In genomic region chr6:95091823-95092436, GRCh38 we compare ENCODE assay signal across 8 cellular contexts.
DNase-seq lines count a peak whose midpoint lies in the region; ATAC-seq and TF ChIP-seq lines count a peak whose summit lies in the region.

No MANE protein-coding gene starts in this region.

- WGBS in right cardiac atrium = 54% methylated on average over 5 of the region's 5 CpGs

- DNase-seq in Right ventricle myocardium superior (no peak), right cardiac atrium (no peak), NCI-H1092 (lab: John Stamatoyannopoulos, UW) (peak; percentile 3), SK-N-DZ (ENCODE audit: low spot score) (peak; percentile 59), foreskin keratinocyte (peak in 1 of 2 donors; percentile 64), smooth muscle cell of the brain vasculature (ENCODE audit: low read depth, low spot score) (peak; percentile 36)
- DNase-seq in activated CD4-positive, alpha-beta T cell treated with anti-CD3 and anti-CD28 coated beads, Interleukin-2, amount 50 U/mL, for 48 hours = no peak

- H3K27ac ChIP-seq in right cardiac atrium (ENCODE audit: low read length) (no peak overlapping the region), foreskin keratinocyte (no peak overlapping the region)

- ATAC-seq in Right ventricle myocardium superior (ENCODE audit: poor library complexity) = peak; percentile 70
- ATAC-seq in right cardiac atrium = no peak
- ATAC-seq in HG02678 (IDR thresholded peaks at IDR 0.05; ENCODE audit: unreplicated experiment) = peak; percentile 86
- peak; percentile 46 for ATAC-seq in foreskin keratinocyte

- intact Hi-C loops in Right ventricle myocardium superior (cut with DNase I) = no loop called here
- intact Hi-C loops in right cardiac atrium (cut with DNase I) = no loop called here

- H3K4me1 ChIP-seq in right cardiac atrium (ENCODE audit: control insufficient read depth, insufficient read depth, low read length) = no peaks in the 10 kb centered on the region
- peaks cover 41% of the 10 kb centered on the region for H3K4me1 ChIP-seq in foreskin keratinocyte

- H3K27me3 ChIP-seq in right cardiac atrium (ENCODE audit: control insufficient read depth, insufficient read depth) (no peaks in the 10 kb centered on the region), foreskin keratinocyte (no peaks in the 10 kb centered on the region)

- no peaks in the 10 kb centered on the region for H3K9me3 ChIP-seq in right cardiac atrium (ENCODE audit: control insufficient read depth, low read length)

- no peak overlapping the region for H3K4me3 ChIP-seq in right cardiac atrium (ENCODE audit: low read length)

- peak; percentile 81 for TF ChIP-seq CTCF in foreskin keratinocyte (conservative IDR thresholded peaks at IDR 0.05)

Comparison
In these comparisons a context has a peak if more than half of its experiments do, and no peak if none do; other contexts are left out.
1. ATAC-seq: peak in Right ventricle myocardium superior (single experiment), HG02678 (single experiment) and foreskin keratinocyte (single experiment); none in right cardiac atrium (0 of 2).
2. DNase-seq: peak in NCI-H1092 (single experiment), SK-N-DZ (single experiment) and smooth muscle cell of the brain vasculature (single experiment); none in Right ventricle myocardium superior (single experiment), right cardiac atrium (0 of 3) and activated CD4-positive, alpha-beta T cell treated with anti-CD3 and anti-CD28 coated beads, Interleukin-2, amount 50 U/mL, for 48 hours (0 of 2).